Comparison of ENCODE assay signal across 1 cellular context in the genomic region with DNA sequence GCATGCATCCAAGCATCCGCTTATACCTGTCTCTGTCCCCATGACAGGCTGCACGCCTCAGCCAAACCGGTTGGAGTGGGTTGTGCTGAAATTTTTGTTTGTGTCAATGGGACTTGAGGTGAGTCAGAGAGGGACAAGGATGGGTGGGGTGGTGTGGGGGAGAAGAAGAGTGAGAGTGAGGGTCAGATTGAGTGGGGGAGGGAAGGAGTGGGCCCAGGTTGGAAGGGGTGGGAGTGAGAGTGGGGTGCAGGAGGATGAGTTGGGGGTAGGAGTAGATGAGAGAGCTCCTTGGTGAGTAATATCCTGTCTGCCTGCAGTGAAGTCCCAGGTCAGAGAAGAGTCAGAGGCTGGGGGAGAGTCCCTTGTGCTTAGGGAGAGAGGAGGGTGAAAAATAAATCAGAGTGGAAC.
TF ChIP-seq lines count a peak whose summit lies in the region.

No MANE protein-coding gene starts in this region.

TF ChIP-seq in IMR-90, 13 proteins besides CTCF, POLR2A, EP300 and RAD21:
- TF ChIP-seq RFX5 (IDR thresholded peaks at IDR 0.05; ENCODE audit: low read depth, low read length): no peak
- TF ChIP-seq MAFK (IDR thresholded peaks at IDR 0.05; ENCODE audit: low read depth, low read length): no peak
- no peak for TF ChIP-seq MAZ (IDR thresholded peaks at IDR 0.05; ENCODE audit: borderline replicate concordance, low read depth, low read length)
- TF ChIP-seq BHLHE40 (IDR thresholded peaks at IDR 0.05; ENCODE audit: low read depth, low read length): no peak
- no peak for TF ChIP-seq SMC3 (IDR thresholded peaks at IDR 0.05; ENCODE audit: low read depth, low read length)
- no peak for TF ChIP-seq NFE2L2 (IDR thresholded peaks at IDR 0.05; ENCODE audit: low read depth, low read length)
- TF ChIP-seq CHD1 (IDR thresholded peaks at IDR 0.05; ENCODE audit: low read depth, low read length): no peak
- TF ChIP-seq, protein P1, sequence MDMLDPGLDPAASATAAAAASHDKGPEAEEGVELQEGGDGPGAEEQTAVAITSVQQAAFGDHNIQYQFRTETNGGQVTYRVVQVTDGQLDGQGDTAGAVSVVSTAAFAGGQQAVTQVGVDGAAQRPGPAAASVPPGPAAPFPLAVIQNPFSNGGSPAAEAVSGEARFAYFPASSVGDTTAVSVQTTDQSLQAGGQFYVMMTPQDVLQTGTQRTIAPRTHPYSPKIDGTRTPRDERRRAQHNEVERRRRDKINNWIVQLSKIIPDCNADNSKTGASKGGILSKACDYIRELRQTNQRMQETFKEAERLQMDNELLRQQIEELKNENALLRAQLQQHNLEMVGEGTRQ (IDR thresholded peaks at IDR 0.05; ENCODE audit: low read depth, low read length): no peak
- TF ChIP-seq RCOR1 (IDR thresholded peaks at IDR 0.05; ENCODE audit: insufficient replicate concordance, low read length): no peak
- TF ChIP-seq MXI1 (IDR thresholded peaks at IDR 0.05; ENCODE audit: borderline replicate concordance, low read depth, low read length): no peak
- no peak for TF ChIP-seq ELK1 (IDR thresholded peaks at IDR 0.05; ENCODE audit: borderline replicate concordance, low read depth, low read length)
- no peak for TF ChIP-seq FOS (IDR thresholded peaks at IDR 0.05; ENCODE audit: low read depth, low read length)
- no peak for TF ChIP-seq CEBPB (IDR thresholded peaks at IDR 0.05; ENCODE audit: low read depth, low read length)
